ENCODE assay signal across 2 cellular contexts in the genomic region with DNA sequence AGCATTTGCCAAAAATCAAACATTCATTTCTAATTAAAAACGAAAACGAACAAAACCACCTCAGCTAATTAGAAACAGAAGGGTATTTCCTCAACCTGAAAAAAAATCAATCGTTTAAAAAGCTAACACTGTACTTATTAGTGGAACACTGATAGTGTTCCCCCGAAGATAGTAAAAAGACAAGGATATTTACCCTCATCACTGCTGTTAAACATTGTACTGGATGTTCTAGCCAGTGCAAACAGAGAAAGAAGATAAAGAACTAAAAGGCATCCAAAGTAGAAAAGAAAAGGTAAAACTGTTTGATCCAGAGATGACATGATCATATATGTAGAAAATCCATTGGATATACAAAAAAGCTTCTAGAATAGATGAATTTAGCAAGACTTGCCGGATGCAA.
TF ChIP-seq lines count a peak whose summit lies in the region.

No MANE protein-coding gene starts in this region.

TF ChIP-seq in SK-N-SH, 30 proteins besides CTCF, POLR2A, EP300 and RAD21 (continued from another document):
- TF ChIP-seq SMC3 (IDR thresholded peaks at IDR 0.05; ENCODE audit: low read depth, low read length), result no peak
- TF ChIP-seq MEF2A (IDR thresholded peaks at IDR 0.05; ENCODE audit: borderline replicate concordance, low read depth), result no peak

TF ChIP-seq in SK-N-SH treated with all-trans-retinoic acid at 6 μM for 48 hours, 23 proteins besides CTCF, POLR2A, EP300 and RAD21 (continued from another document):
- TF ChIP-seq, protein P1, sequence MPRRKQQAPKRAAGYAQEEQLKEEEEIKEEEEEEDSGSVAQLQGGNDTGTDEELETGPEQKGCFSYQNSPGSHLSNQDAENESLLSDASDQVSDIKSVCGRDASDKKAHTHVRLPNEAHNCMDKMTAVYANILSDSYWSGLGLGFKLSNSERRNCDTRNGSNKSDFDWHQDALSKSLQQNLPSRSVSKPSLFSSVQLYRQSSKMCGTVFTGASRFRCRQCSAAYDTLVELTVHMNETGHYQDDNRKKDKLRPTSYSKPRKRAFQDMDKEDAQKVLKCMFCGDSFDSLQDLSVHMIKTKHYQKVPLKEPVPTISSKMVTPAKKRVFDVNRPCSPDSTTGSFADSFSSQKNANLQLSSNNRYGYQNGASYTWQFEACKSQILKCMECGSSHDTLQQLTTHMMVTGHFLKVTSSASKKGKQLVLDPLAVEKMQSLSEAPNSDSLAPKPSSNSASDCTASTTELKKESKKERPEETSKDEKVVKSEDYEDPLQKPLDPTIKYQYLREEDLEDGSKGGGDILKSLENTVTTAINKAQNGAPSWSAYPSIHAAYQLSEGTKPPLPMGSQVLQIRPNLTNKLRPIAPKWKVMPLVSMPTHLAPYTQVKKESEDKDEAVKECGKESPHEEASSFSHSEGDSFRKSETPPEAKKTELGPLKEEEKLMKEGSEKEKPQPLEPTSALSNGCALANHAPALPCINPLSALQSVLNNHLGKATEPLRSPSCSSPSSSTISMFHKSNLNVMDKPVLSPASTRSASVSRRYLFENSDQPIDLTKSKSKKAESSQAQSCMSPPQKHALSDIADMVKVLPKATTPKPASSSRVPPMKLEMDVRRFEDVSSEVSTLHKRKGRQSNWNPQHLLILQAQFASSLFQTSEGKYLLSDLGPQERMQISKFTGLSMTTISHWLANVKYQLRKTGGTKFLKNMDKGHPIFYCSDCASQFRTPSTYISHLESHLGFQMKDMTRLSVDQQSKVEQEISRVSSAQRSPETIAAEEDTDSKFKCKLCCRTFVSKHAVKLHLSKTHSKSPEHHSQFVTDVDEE (CRISPR knock-in tag; IDR thresholded peaks at IDR 0.05), result no peak
- no peak for TF ChIP-seq SNAI2 (CRISPR knock-in tag; IDR thresholded peaks at IDR 0.05)
